In the genomic region with DNA sequence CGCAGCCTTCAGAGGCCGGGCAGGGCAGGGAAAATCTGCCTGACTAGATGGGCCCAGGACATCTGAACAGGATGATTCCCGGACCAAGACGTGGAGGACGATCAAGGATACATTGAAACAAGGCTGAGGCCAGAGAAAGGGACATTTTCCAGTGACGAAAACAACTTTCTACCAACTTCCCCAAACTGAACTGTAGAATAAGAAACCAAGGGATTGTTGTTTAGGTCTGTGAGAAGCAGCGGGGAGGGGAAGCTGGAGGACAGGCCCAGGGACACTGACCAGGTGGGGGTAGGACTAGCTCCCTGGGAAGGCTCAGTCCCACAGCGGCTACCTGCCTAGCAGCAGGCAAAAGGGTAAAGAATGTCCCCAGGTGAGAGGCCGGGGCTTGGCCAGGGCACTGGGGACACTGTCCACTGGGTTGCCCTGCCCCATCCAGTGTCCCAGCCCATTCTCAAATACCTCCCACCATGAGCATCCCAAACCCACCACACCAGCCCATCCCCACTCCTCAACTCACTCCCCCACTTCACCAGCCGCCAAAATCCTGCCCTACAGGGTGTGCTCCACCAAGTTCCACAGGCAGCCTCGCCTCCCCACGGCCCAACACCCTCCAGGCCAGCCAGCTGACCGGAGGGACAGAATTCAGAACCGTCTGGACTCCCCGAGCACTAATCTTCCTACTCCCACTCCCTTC, we compare ENCODE assay signal across 1 cellular context.
A peak's percentile ranks its signal among the peaks of the same experiment; 100 is the strongest.
TF ChIP-seq lines count a peak whose summit lies in the region.

No MANE protein-coding gene starts in this region.

TF ChIP-seq in GM12878, 131 proteins besides CTCF, POLR2A, EP300 and RAD21:
- TF ChIP-seq MYB (IDR thresholded peaks at IDR 0.05; ENCODE audit: borderline replicate concordance, low read depth, low read length) (no peak), IKZF2 (IDR thresholded peaks at IDR 0.05) (0 out of 4 replicates have a peak, but pooled peaks of 1 of the 2 experiments have one; percentile 25), ZNF217 (IDR thresholded peaks at IDR 0.05) (no peak), CREM (IDR thresholded peaks at IDR 0.05; ENCODE audit: low read depth) (no peak), SMARCA5 (IDR thresholded peaks at IDR 0.05) (0 out of 2 replicates have a peak, but pooled peaks have one; percentile 4), HDGF (IDR thresholded peaks at IDR 0.05) (peak; percentile 23; the same call in 1 of the 2 replicates), PAX5 (IDR thresholded peaks at IDR 0.05; ENCODE audit: borderline replicate concordance, low read depth, low read length) (no peak), ASH2L (IDR thresholded peaks at IDR 0.05; ENCODE audit: borderline replicate concordance, low read depth) (no peak), NBN (IDR thresholded peaks at IDR 0.05) (0 out of 2 replicates have a peak, but pooled peaks have one; percentile 3), SPI1 (IDR thresholded peaks at IDR 0.05; ENCODE audit: borderline replicate concordance, insufficient read depth, low read depth, low read length) (0 out of 2 replicates have a peak, but pooled peaks have one; percentile 8)
TF ChIP-seq in GM12878: peak in this region for 5.
